ENCODE assay signal across 15 cellular contexts in the genomic region with DNA sequence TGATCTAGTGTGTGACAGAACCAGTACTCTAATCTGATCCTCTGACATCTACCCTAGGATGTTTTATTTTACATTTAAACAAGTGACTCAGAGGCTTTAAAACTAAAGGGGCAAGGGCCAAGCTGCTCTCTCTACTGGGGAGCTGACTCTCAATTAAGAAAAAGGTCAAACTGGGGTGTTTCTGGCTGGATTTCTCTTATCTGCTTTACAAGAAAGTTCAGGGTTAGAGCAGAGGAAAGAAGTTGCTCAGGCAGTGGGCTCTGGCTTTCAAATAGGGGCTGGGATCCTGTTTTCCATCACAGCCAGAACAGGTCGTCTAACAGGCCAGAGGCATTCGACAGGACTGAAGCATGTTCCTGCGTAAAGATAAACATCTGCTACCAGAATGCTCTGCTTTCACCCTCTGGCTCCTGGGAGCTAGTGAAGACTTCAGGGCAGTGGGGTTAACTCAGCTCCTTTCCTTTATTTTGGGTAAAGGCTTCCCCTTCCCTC. TPM values are rescaled to one million over a fixed set of nuclear protein-coding genes. Genes with fewer than 3 reads are reported as not detected.
DNase-seq lines count a peak whose midpoint lies in the region; ATAC-seq and TF ChIP-seq lines count a peak whose summit lies in the region.
"Had no signal": no experiment of that assay in that cellular context is flagged by ENCODE, and none has a peak within 500 bp of the region (broad histone marks: within the 10 kb centered on the region; RNA-seq: fewer than 3 reads in every experiment).

No MANE protein-coding gene starts in this region.

- ATAC-seq in left lung = no peak
- no peak for ATAC-seq in Right ventricle myocardium inferior

- H3K36me3 ChIP-seq in left lung (no peaks in the 10 kb centered on the region), subcutaneous abdominal adipose tissue (ENCODE audit: control insufficient read depth in 5 of 5, insufficient read depth in 5 of 5, low read length in 5 of 5) (no peaks in the 10 kb centered on the region)

- no peak for TF ChIP-seq CTCF in left lung (IDR thresholded peaks at IDR 0.05)

- intact Hi-C loops in left lung (cut with DNase I) = no loop called here
- intact Hi-C loops in Right ventricle myocardium inferior (cut with DNase I) = no loop called here

- no peak overlapping the region for H3K4me3 ChIP-seq in left lung
- H3K4me3 ChIP-seq in subcutaneous abdominal adipose tissue (ENCODE audit: low read depth in 1 of 5, low read length in 5 of 5) = no peak overlapping the region

- DNase-seq in HCEC 1CT (peak; percentile 76), amniotic epithelial cell (ENCODE audit: low read depth) (peak; percentile 88), left lung (no peak), DMS153 treated with DMSO at 0.1 percent for 48 hours (lab: John Stamatoyannopoulos, UW; ENCODE audit: unreplicated experiment) (no peak), NK-92 (lab: John Stamatoyannopoulos, UW; ENCODE audit: unreplicated experiment) (no peak), Right ventricle myocardium inferior (ENCODE audit: missing footprints) (no peak), GOT3 (lab: John Stamatoyannopoulos, UW) (no peak)
- DNase-seq: activated CD4-positive, alpha-beta T cell treated with anti-CD3 and anti-CD28 coated beads, Interleukin-2, amount 10 ng/mL, durations not matched to agents 7 days and 5 days; activated gamma-delta T cell treated with Interleukin-2 at 50 U/mL for 16 hours; CD4-positive, CD25-positive, alpha-beta regulatory T cell; NCI-H1436 treated with DMSO at 0.1 percent for 48 hours; retina had no signal

- H3K4me1 ChIP-seq in left lung (peaks cover 38 to 45% of the 10 kb centered on the region in 2 donors), subcutaneous abdominal adipose tissue (ENCODE audit: control insufficient read depth in 5 of 5, insufficient read depth in 5 of 5, low read length in 5 of 5) (peaks cover 14 to 63% (median 51%) of the 10 kb centered on the region in 5 donors)

- H3K9me3 ChIP-seq in left lung (no peaks in the 10 kb centered on the region), subcutaneous abdominal adipose tissue (ENCODE audit: control insufficient read depth in 5 of 5, low read length in 5 of 5) (peaks cover 0 to 3% (median 0%) of the 10 kb centered on the region in 5 donors)

- H3K27me3 ChIP-seq in left lung = no peaks in the 10 kb centered on the region
- H3K27me3 ChIP-seq in subcutaneous abdominal adipose tissue (ENCODE audit: control insufficient read depth in 5 of 5, insufficient read depth in 4 of 5, low read length in 5 of 5) = no peaks in the 10 kb centered on the region

- H3K27ac ChIP-seq in left lung (peak overlapping the region; percentile 39 to 66), subcutaneous abdominal adipose tissue (ENCODE audit: low read depth, low read length) (peak overlapping the region; percentile 67)

- H3K9ac ChIP-seq in subcutaneous abdominal adipose tissue (ENCODE audit: low read length in 5 of 5) = peak overlapping the region in 2 of 5 donors; percentile 35 to 52

RNA-seq across cellular contexts. Expression of a gene that starts 8.5 kb away (rescaled TPM):
- total RNA-seq in left lung (10 to 100 TPM; 39.5 to 95.0 TPM), Right ventricle myocardium inferior (2.3 TPM)
- total RNA-seq: activated CD4-positive, alpha-beta T cell treated with anti-CD3 and anti-CD28 coated beads, Interleukin-2, amount 10 ng/mL, durations not matched to agents 7 days and 5 days; CD4-positive, CD25-positive, alpha-beta regulatory T cell had no signal

RNA-seq across cellular contexts. Expression of a gene that starts 22.3 kb away (rescaled TPM):
- 100 to 1,000 TPM; 140 to 163 TPM for total RNA-seq in left lung
- 95.9 TPM for total RNA-seq in Right ventricle myocardium inferior

RNA-seq across cellular contexts. Expression of a gene that starts 26.3 kb away (rescaled TPM):
- not detected for total RNA-seq in left lung
- not detected for total RNA-seq in Right ventricle myocardium inferior
- total RNA-seq: activated CD4-positive, alpha-beta T cell treated with anti-CD3 and anti-CD28 coated beads, Interleukin-2, amount 10 ng/mL, durations not matched to agents 7 days and 5 days; CD4-positive, CD25-positive, alpha-beta regulatory T cell; glomerular endothelial cell; lung microvascular endothelial cell had no signal

RNA-seq across cellular contexts. Expression of a gene that starts 33.9 kb away (rescaled TPM):
- total RNA-seq in left lung (1 to 10 TPM in 1 of 2 donors, under 1 TPM in 1; 0.35 to 1.6 TPM), Right ventricle myocardium inferior (0.27 TPM)
- total RNA-seq: activated CD4-positive, alpha-beta T cell treated with anti-CD3 and anti-CD28 coated beads, Interleukin-2, amount 10 ng/mL, durations not matched to agents 7 days and 5 days; CD4-positive, CD25-positive, alpha-beta regulatory T cell; glomerular endothelial cell had no signal

RNA-seq across cellular contexts. Expression of a gene that starts 55.5 kb away (rescaled TPM):
- total RNA-seq in left lung (under 1 TPM; 0.52 to 0.82 TPM), Right ventricle myocardium inferior (18.9 TPM)
- total RNA-seq: CD4-positive, CD25-positive, alpha-beta regulatory T cell had no signal

Comparison
In these comparisons a context has a peak if more than half of its experiments do, and no peak if none do; other contexts are left out.
1. DNase-seq: peak in HCEC 1CT (single experiment) and amniotic epithelial cell (single experiment); none in left lung (0 of 2), DMS153 treated with DMSO at 0.1 percent for 48 hours (single experiment), NK-92 (single experiment), Right ventricle myocardium inferior (single experiment) and GOT3 (single experiment).
2. RNA of a gene that starts 8.5 kb away (total RNA-seq): 39.5 to 95.0 TPM in left lung; 2.3 TPM in Right ventricle myocardium inferior (single experiment); every median in the first group is over 10 times any median in the second.